1 cellular context compared by ENCODE assay signal in genomic region chr17:28227278-28228108, GRCh38.
TF ChIP-seq lines count a peak whose summit lies in the region.

No MANE protein-coding gene starts in this region.

TF ChIP-seq in WTC11, 78 proteins besides CTCF, POLR2A, EP300 and RAD21 (continued from another document):
- TF ChIP-seq, protein P1, sequence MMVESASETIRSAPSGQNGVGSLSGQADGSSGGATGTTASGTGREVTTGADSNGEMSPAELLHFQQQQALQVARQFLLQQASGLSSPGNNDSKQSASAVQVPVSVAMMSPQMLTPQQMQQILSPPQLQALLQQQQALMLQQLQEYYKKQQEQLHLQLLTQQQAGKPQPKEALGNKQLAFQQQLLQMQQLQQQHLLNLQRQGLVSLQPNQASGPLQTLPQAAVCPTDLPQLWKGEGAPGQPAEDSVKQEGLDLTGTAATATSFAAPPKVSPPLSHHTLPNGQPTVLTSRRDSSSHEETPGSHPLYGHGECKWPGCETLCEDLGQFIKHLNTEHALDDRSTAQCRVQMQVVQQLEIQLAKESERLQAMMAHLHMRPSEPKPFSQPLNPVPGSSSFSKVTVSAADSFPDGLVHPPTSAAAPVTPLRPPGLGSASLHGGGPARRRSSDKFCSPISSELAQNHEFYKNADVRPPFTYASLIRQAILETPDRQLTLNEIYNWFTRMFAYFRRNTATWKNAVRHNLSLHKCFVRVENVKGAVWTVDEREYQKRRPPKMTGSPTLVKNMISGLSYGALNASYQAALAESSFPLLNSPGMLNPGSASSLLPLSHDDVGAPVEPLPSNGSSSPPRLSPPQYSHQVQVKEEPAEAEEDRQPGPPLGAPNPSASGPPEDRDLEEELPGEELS (CRISPR knock-in tag; IDR thresholded peaks at IDR 0.05), result no peak; the same call in 1 of the 2 replicates
- TF ChIP-seq ZNF232 (CRISPR knock-in tag; IDR thresholded peaks at IDR 0.05), result peak; percentile 89
- TF ChIP-seq, protein P2, sequence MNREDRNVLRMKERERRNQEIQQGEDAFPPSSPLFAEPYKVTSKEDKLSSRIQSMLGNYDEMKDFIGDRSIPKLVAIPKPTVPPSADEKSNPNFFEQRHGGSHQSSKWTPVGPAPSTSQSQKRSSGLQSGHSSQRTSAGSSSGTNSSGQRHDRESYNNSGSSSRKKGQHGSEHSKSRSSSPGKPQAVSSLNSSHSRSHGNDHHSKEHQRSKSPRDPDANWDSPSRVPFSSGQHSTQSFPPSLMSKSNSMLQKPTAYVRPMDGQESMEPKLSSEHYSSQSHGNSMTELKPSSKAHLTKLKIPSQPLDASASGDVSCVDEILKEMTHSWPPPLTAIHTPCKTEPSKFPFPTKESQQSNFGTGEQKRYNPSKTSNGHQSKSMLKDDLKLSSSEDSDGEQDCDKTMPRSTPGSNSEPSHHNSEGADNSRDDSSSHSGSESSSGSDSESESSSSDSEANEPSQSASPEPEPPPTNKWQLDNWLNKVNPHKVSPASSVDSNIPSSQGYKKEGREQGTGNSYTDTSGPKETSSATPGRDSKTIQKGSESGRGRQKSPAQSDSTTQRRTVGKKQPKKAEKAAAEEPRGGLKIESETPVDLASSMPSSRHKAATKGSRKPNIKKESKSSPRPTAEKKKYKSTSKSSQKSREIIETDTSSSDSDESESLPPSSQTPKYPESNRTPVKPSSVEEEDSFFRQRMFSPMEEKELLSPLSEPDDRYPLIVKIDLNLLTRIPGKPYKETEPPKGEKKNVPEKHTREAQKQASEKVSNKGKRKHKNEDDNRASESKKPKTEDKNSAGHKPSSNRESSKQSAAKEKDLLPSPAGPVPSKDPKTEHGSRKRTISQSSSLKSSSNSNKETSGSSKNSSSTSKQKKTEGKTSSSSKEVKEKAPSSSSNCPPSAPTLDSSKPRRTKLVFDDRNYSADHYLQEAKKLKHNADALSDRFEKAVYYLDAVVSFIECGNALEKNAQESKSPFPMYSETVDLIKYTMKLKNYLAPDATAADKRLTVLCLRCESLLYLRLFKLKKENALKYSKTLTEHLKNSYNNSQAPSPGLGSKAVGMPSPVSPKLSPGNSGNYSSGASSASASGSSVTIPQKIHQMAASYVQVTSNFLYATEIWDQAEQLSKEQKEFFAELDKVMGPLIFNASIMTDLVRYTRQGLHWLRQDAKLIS (CRISPR knock-in tag; IDR thresholded peaks at IDR 0.05; ENCODE audit: borderline replicate concordance), result 0 out of 2 replicates have a peak, but pooled peaks have one; percentile 26
- no peak for TF ChIP-seq TCF7 (CRISPR knock-in tag; IDR thresholded peaks at IDR 0.05; ENCODE audit: low read depth)
- no peak for TF ChIP-seq ZNF425 (CRISPR knock-in tag; conservative IDR thresholded peaks at IDR 0.05)
- TF ChIP-seq FOXJ3 (CRISPR knock-in tag; IDR thresholded peaks at IDR 0.05; ENCODE audit: borderline replicate concordance), result no peak
- TF ChIP-seq JUN (CRISPR knock-in tag; IDR thresholded peaks at IDR 0.05), result no peak
- TF ChIP-seq, protein P3, sequence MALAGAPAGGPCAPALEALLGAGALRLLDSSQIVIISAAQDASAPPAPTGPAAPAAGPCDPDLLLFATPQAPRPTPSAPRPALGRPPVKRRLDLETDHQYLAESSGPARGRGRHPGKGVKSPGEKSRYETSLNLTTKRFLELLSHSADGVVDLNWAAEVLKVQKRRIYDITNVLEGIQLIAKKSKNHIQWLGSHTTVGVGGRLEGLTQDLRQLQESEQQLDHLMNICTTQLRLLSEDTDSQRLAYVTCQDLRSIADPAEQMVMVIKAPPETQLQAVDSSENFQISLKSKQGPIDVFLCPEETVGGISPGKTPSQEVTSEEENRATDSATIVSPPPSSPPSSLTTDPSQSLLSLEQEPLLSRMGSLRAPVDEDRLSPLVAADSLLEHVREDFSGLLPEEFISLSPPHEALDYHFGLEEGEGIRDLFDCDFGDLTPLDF (CRISPR knock-in tag; IDR thresholded peaks at IDR 0.05), result no peak
- TF ChIP-seq, protein P4, sequence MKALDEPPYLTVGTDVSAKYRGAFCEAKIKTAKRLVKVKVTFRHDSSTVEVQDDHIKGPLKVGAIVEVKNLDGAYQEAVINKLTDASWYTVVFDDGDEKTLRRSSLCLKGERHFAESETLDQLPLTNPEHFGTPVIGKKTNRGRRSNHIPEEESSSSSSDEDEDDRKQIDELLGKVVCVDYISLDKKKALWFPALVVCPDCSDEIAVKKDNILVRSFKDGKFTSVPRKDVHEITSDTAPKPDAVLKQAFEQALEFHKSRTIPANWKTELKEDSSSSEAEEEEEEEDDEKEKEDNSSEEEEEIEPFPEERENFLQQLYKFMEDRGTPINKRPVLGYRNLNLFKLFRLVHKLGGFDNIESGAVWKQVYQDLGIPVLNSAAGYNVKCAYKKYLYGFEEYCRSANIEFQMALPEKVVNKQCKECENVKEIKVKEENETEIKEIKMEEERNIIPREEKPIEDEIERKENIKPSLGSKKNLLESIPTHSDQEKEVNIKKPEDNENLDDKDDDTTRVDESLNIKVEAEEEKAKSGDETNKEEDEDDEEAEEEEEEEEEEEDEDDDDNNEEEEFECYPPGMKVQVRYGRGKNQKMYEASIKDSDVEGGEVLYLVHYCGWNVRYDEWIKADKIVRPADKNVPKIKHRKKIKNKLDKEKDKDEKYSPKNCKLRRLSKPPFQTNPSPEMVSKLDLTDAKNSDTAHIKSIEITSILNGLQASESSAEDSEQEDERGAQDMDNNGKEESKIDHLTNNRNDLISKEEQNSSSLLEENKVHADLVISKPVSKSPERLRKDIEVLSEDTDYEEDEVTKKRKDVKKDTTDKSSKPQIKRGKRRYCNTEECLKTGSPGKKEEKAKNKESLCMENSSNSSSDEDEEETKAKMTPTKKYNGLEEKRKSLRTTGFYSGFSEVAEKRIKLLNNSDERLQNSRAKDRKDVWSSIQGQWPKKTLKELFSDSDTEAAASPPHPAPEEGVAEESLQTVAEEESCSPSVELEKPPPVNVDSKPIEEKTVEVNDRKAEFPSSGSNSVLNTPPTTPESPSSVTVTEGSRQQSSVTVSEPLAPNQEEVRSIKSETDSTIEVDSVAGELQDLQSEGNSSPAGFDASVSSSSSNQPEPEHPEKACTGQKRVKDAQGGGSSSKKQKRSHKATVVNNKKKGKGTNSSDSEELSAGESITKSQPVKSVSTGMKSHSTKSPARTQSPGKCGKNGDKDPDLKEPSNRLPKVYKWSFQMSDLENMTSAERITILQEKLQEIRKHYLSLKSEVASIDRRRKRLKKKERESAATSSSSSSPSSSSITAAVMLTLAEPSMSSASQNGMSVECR (CRISPR knock-in tag; IDR thresholded peaks at IDR 0.05; ENCODE audit: borderline replicate concordance), result peak; percentile 58; the same call in 1 of the 2 replicates
- TF ChIP-seq, protein P5, sequence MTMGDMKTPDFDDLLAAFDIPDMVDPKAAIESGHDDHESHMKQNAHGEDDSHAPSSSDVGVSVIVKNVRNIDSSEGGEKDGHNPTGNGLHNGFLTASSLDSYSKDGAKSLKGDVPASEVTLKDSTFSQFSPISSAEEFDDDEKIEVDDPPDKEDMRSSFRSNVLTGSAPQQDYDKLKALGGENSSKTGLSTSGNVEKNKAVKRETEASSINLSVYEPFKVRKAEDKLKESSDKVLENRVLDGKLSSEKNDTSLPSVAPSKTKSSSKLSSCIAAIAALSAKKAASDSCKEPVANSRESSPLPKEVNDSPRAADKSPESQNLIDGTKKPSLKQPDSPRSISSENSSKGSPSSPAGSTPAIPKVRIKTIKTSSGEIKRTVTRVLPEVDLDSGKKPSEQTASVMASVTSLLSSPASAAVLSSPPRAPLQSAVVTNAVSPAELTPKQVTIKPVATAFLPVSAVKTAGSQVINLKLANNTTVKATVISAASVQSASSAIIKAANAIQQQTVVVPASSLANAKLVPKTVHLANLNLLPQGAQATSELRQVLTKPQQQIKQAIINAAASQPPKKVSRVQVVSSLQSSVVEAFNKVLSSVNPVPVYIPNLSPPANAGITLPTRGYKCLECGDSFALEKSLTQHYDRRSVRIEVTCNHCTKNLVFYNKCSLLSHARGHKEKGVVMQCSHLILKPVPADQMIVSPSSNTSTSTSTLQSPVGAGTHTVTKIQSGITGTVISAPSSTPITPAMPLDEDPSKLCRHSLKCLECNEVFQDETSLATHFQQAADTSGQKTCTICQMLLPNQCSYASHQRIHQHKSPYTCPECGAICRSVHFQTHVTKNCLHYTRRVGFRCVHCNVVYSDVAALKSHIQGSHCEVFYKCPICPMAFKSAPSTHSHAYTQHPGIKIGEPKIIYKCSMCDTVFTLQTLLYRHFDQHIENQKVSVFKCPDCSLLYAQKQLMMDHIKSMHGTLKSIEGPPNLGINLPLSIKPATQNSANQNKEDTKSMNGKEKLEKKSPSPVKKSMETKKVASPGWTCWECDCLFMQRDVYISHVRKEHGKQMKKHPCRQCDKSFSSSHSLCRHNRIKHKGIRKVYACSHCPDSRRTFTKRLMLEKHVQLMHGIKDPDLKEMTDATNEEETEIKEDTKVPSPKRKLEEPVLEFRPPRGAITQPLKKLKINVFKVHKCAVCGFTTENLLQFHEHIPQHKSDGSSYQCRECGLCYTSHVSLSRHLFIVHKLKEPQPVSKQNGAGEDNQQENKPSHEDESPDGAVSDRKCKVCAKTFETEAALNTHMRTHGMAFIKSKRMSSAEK (CRISPR knock-in tag; IDR thresholded peaks at IDR 0.05; ENCODE audit: borderline replicate concordance), result no peak; the same call in 1 of the 2 replicates
- TF ChIP-seq ZNF219 (CRISPR knock-in tag; IDR thresholded peaks at IDR 0.05; ENCODE audit: borderline replicate concordance), result no peak
- no peak for TF ChIP-seq ZBTB21 (CRISPR knock-in tag; IDR thresholded peaks at IDR 0.05; ENCODE audit: borderline replicate concordance)
- TF ChIP-seq HMGXB4 (CRISPR knock-in tag; IDR thresholded peaks at IDR 0.05), result 0 out of 2 replicates have a peak, but pooled peaks have one; percentile 46
- 0 out of 2 replicates have a peak, but pooled peaks have one; percentile 36 for TF ChIP-seq ZNF281 (CRISPR knock-in tag; IDR thresholded peaks at IDR 0.05)
- no peak for TF ChIP-seq ZNF671 (CRISPR knock-in tag; IDR thresholded peaks at IDR 0.05)
